In the genomic region with DNA sequence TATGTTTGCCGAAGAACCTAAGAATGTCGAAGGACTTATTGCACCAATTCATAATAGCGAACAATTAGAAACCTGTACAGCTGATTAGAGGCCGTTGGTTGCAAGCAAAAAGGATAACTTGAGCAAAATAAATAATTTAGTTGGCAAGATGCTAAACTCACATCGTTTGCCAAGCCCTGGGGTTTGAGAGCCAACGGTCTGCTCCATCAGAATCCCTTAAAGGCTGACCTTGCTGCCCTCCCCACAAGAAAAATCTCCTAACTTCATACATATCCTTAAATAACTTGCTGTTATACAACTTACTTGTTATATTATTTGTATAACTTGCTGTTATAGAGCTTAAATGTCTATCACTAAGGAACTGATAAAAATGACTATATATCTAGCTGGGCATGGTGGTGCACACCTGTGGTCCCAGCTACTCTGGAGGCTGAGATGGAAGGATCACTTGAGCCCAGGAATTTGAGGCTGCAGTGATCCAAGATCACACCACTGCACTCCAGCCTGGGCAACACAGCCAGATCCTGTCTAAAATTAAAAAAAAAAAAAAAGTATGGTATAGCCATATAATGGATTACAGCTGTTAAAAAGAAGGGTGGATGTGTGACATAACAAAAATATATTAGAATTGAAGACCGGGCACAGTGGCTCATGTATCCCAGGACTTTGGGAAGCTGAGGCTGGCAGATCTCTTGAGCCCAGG, we compare ENCODE assay signal across 20 cellular contexts. TPM values are rescaled to one million over a fixed set of nuclear protein-coding genes. Genes with fewer than 3 reads are reported as not detected.
DNase-seq lines count a peak whose midpoint lies in the region; ATAC-seq, FAIRE-seq and TF ChIP-seq lines count a peak whose summit lies in the region.
"Had no signal": no experiment of that assay in that cellular context is flagged by ENCODE, and none has a peak within 500 bp of the region (broad histone marks: within the 10 kb centered on the region; RNA-seq: fewer than 3 reads in every experiment).

No MANE protein-coding gene starts in this region.

- H3K27ac ChIP-seq in Karpas-422 (ENCODE audit: low read length): no peak overlapping the region
- H3K27ac ChIP-seq: GM23248, thyroid gland had no signal

- peaks cover 6 to 15% of the 10 kb centered on the region in 2 donors for H3K36me3 Mint-ChIP-seq in activated T-cell treated with anti-CD3 and anti-CD28 coated beads, Interleukin-2, amount 50 U/mL, for 72 hours (ENCODE audit: insufficient read depth in 2 of 2)
- no peaks in the 10 kb centered on the region for H3K36me3 Mint-ChIP-seq in activated naive CD8-positive, alpha-beta T cell

- peaks cover 71% of the 10 kb centered on the region for H3K79me2 ChIP-seq in Karpas-422 (ENCODE audit: low read length)

- DNase-seq in activated T-cell treated with anti-CD3 and anti-CD28 coated beads, Interleukin-2, amount 50 U/mL, for 72 hours: no peak
- DNase-seq in activated T-cell treated with anti-CD3 and anti-CD28 coated beads for 4 hours: no peak
- DNase-seq in Karpas-422: no peak
- no peak for DNase-seq in stimulated activated naive CD8-positive, alpha-beta T cell treated with anti-CD3 and anti-CD28 coated beads, Interleukin-15, amount 100 ng/mL, for 72 hours
- DNase-seq in urothelium cell line (ENCODE audit: low spot score): no peak
- DNase-seq in cortex of kidney (lab: John Stamatoyannopoulos, UW): no peak
- DNase-seq in D721Med (ENCODE audit: insufficient read length, low spot score): no peak
- DNase-seq: DMS79 treated with DMSO at 0.1 percent for 48 hours; foreskin fibroblast; GM23248; NCI-H2107; NCI-H748 treated with DMSO at 0.1 percent for 48 hours; right cardiac atrium; SHP77; stimulated activated CD4-positive, alpha-beta T cell treated with anti-CD3 and anti-CD28 coated beads, Interleukin-1b, Interleukin-23, amount 100 ng/mL, for 48 hours; thyroid gland had no signal

- H3K36me3 ChIP-seq in Karpas-422 (ENCODE audit: insufficient read depth, low read length): peaks cover 21% of the 10 kb centered on the region; the same call in 1 of the 2 replicates
- H3K36me3 ChIP-seq: thyroid gland had no signal

- H3K27ac Mint-ChIP-seq in activated T-cell treated with anti-CD3 and anti-CD28 coated beads, Interleukin-2, amount 50 U/mL, for 72 hours: peak overlapping the region; percentile 33
- H3K27ac Mint-ChIP-seq in activated naive CD8-positive, alpha-beta T cell: no peak overlapping the region
- H3K27ac Mint-ChIP-seq in stimulated activated naive CD8-positive, alpha-beta T cell treated with anti-CD3 and anti-CD28 coated beads, Interleukin-15, amount 100 ng/mL, for 72 hours: no peak overlapping the region

- H3K9ac ChIP-seq in Karpas-422 (ENCODE audit: low read length): no peak overlapping the region

- H3K9me3 Mint-ChIP-seq in activated T-cell treated with anti-CD3 and anti-CD28 coated beads, Interleukin-2, amount 50 U/mL, for 72 hours: no peaks in the 10 kb centered on the region
- no peaks in the 10 kb centered on the region for H3K9me3 Mint-ChIP-seq in activated naive CD8-positive, alpha-beta T cell (ENCODE audit: low read depth)
- H3K9me3 Mint-ChIP-seq in stimulated activated naive CD8-positive, alpha-beta T cell treated with anti-CD3 and anti-CD28 coated beads, Interleukin-15, amount 100 ng/mL, for 72 hours: no peaks in the 10 kb centered on the region
- H3K9me3 Mint-ChIP-seq: central memory CD8-positive, alpha-beta T cell had no signal

- no peaks in the 10 kb centered on the region for H3K27me3 Mint-ChIP-seq in activated T-cell treated with anti-CD3 and anti-CD28 coated beads, Interleukin-2, amount 50 U/mL, for 72 hours (ENCODE audit: low read depth)
- no peaks in the 10 kb centered on the region for H3K27me3 Mint-ChIP-seq in activated naive CD8-positive, alpha-beta T cell
- H3K27me3 Mint-ChIP-seq in stimulated activated naive CD8-positive, alpha-beta T cell treated with anti-CD3 and anti-CD28 coated beads, Interleukin-15, amount 100 ng/mL, for 72 hours: no peaks in the 10 kb centered on the region
- H3K27me3 Mint-ChIP-seq: central memory CD8-positive, alpha-beta T cell had no signal

- no peak overlapping the region; the same call in 1 of the 2 replicates for H3K4me3 ChIP-seq in Karpas-422 (ENCODE audit: low read length)
- H3K4me3 ChIP-seq: lung, thyroid gland had no signal

- FAIRE-seq in urothelium cell line (lab: Jason Lieb, UNC) (no peak), D721Med (lab: Jason Lieb, UNC) (no peak)
- FAIRE-seq: TTC549 had no signal

- peak overlapping the region; percentile 73 to 99 for H3K4me3 Mint-ChIP-seq in activated T-cell treated with anti-CD3 and anti-CD28 coated beads, Interleukin-2, amount 50 U/mL, for 72 hours
- H3K4me3 Mint-ChIP-seq in activated naive CD8-positive, alpha-beta T cell: peak overlapping the region; percentile 10
- peak overlapping the region; percentile 56 to 64 for H3K4me3 Mint-ChIP-seq in stimulated activated naive CD8-positive, alpha-beta T cell treated with anti-CD3 and anti-CD28 coated beads, Interleukin-15, amount 100 ng/mL, for 72 hours
- H3K4me3 Mint-ChIP-seq: central memory CD8-positive, alpha-beta T cell had no signal

- H3K27me3 ChIP-seq in Karpas-422 (ENCODE audit: low read length): no peaks in the 10 kb centered on the region
- H3K27me3 ChIP-seq: thyroid gland had no signal

- H3K4me1 Mint-ChIP-seq in activated T-cell treated with anti-CD3 and anti-CD28 coated beads, Interleukin-2, amount 50 U/mL, for 72 hours (ENCODE audit: low read depth): peaks cover 55% of the 10 kb centered on the region
- H3K4me1 Mint-ChIP-seq in activated naive CD8-positive, alpha-beta T cell (ENCODE audit: low read depth): peaks cover 24% of the 10 kb centered on the region
- H3K4me1 Mint-ChIP-seq in stimulated activated naive CD8-positive, alpha-beta T cell treated with anti-CD3 and anti-CD28 coated beads, Interleukin-15, amount 100 ng/mL, for 72 hours: peaks cover 49% of the 10 kb centered on the region

- no peaks in the 10 kb centered on the region for H3K9me2 ChIP-seq in Karpas-422 (replicated peaks; ENCODE audit: insufficient read depth, low read length)

- no peak overlapping the region for H2AFZ ChIP-seq in Karpas-422 (ENCODE audit: low read length)
- H2AFZ ChIP-seq: GM23248 had no signal

- H4K20me1 ChIP-seq in Karpas-422 (ENCODE audit: insufficient read depth, low read depth, low read length): no peaks in the 10 kb centered on the region

- peaks cover 28% of the 10 kb centered on the region for H3K4me1 ChIP-seq in Karpas-422 (ENCODE audit: low read length)

- ATAC-seq in activated T-cell treated with anti-CD3 and anti-CD28 coated beads, Interleukin-2, amount 50 U/mL, for 72 hours (replicated peaks in 1 of 2): no peak
- no peak for ATAC-seq in stimulated activated naive CD8-positive, alpha-beta T cell treated with anti-CD3 and anti-CD28 coated beads, Interleukin-15, amount 100 ng/mL, for 72 hours
- ATAC-seq: right cardiac atrium had no signal

- H3K4me2 ChIP-seq in Karpas-422 (ENCODE audit: low read depth, low read length, poor library complexity, severe bottlenecking): peak overlapping the region; percentile 92

- no peaks in the 10 kb centered on the region for H3K9me3 ChIP-seq in Karpas-422 (ENCODE audit: low read length)
- H3K9me3 ChIP-seq: thyroid gland had no signal

- no peak for TF ChIP-seq CTCF in D721Med (IDR thresholded peaks at IDR 0.05; ENCODE audit: insufficient read depth, missing control alignments)

RNA-seq across cellular contexts. Expression of gene TRIM37, which starts 1.9 kb away (rescaled TPM):
- total RNA-seq in activated T-cell treated with anti-CD3 and anti-CD28 coated beads, Interleukin-2, amount 50 U/mL, for 72 hours: 10 to 100 TPM; 26.3 to 31.1 TPM
- total RNA-seq in Karpas-422 (2014; rRNA removed; shearing (Covaris generic); ENCODE audit: low replicate concordance): 30.1 and 36.2 TPM in 2 replicates

RNA-seq across cellular contexts. Expression of gene SKA2, which starts 46.4 kb away (rescaled TPM):
- total RNA-seq in activated T-cell treated with anti-CD3 and anti-CD28 coated beads, Interleukin-2, amount 50 U/mL, for 72 hours: 10 to 100 TPM; 62.7 to 71.8 TPM
- 25.6 and 42.0 TPM in 2 replicates for total RNA-seq in Karpas-422 (2014; rRNA removed; shearing (Covaris generic); ENCODE audit: low replicate concordance)

RNA-seq across cellular contexts. Expression of gene PRR11, which starts 47.0 kb away (rescaled TPM):
- 100 to 1,000 TPM in 1 of 2 donors, 10 to 100 TPM in 1; 99.5 to 108 TPM for total RNA-seq in activated T-cell treated with anti-CD3 and anti-CD28 coated beads, Interleukin-2, amount 50 U/mL, for 72 hours
- total RNA-seq in Karpas-422 (2014; rRNA removed; shearing (Covaris generic); ENCODE audit: low replicate concordance): 11.6 and 15.2 TPM in 2 replicates

Comparison
In these comparisons a context has a peak if more than half of its experiments do, and no peak if none do; other contexts are left out.
1. H3K4me3 Mint-ChIP-seq: peak in every context shown above with its lines; median percentile 86 in activated T-cell treated with anti-CD3 and anti-CD28 coated beads, Interleukin-2, amount 50 U/mL, for 72 hours; 60 in stimulated activated naive CD8-positive, alpha-beta T cell treated with anti-CD3 and anti-CD28 coated beads, Interleukin-15, amount 100 ng/mL, for 72 hours; 10 in activated naive CD8-positive, alpha-beta T cell.